In the genomic region with DNA sequence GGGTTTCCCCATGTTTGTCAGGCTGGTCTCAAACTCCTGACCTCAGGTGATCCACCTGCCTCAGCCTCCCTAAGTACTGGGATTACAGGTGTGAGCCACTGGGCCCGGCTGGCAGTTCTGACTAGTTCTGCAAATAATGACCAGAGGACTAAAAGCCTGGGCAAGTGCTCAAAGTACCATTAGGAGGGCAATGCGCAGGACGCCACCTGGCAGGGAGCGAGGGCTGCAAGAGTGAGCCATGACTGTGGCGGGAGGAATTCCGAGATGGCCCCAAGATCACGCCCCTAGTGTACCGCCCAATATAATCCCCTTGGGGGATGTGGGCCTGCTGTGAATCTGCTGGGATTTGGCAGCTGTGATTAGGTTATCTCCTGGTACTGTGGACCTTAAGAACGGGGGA, we compare ENCODE assay signal across 23 cellular contexts. TPM values are rescaled to one million over a fixed set of nuclear protein-coding genes. Genes with fewer than 3 reads are reported as not detected.
"Had no signal": no experiment of that assay in that cellular context is flagged by ENCODE, and none has a peak within 500 bp of the region (broad histone marks: within the 10 kb centered on the region; RNA-seq: fewer than 3 reads in every experiment).

No MANE protein-coding gene starts in this region.

- ATAC-seq: activated CD4-positive, alpha-beta T cell treated with anti-CD3 and anti-CD28 coated beads for 36 hours; activated naive CD4-positive, alpha-beta T cell treated with anti-CD3 and anti-CD28 coated beads, Interleukin-2, amount 50 U/mL, for 72 hours; activated T-cell treated with anti-CD3 and anti-CD28 coated beads, Interleukin-2, amount 50 U/mL, for 72 hours; left cardiac atrium; left ventricle myocardium superior; naive thymus-derived CD8-positive, alpha-beta T cell had no signal

- H3K4me3 ChIP-seq: esophagus squamous epithelium, right atrium auricular region, transverse colon, uterus had no signal

- H3K27me3 ChIP-seq: esophagus squamous epithelium, right atrium auricular region, transverse colon, uterus had no signal

- H3K27ac ChIP-seq: epithelial cell of prostate, esophagus squamous epithelium, right atrium auricular region, transverse colon, uterus had no signal

- DNase-seq: activated B cell treated with CpG ODN at 0.5 μM for 24 hours; activated CD4-positive, alpha-beta T cell treated with anti-CD3 and anti-CD28 coated beads for 36 hours; activated naive CD4-positive, alpha-beta T cell; activated T-cell treated with anti-CD3 and anti-CD28 coated beads for 4 hours; activated T-cell treated with anti-CD3 and anti-CD28 coated beads, Interleukin-2, amount 50 U/mL, for 72 hours; dermis blood vessel endothelial cell; effector CD4-positive, alpha-beta T cell; esophagus squamous epithelium; left cardiac atrium; left ventricle myocardium superior; midbrain; occipital lobe; stimulated activated naive CD4-positive, alpha-beta T cell; T-helper 2 cell; transverse colon; uterus had no signal

- H3K27me3 Mint-ChIP-seq: activated CD4-positive, alpha-beta T cell treated with anti-CD3 and anti-CD28 coated beads for 36 hours had no signal

- H3K4me3 Mint-ChIP-seq: activated B cell treated with CpG ODN at 0.5 μM for 24 hours; activated CD4-positive, alpha-beta T cell treated with anti-CD3 and anti-CD28 coated beads for 36 hours; activated T-cell treated with anti-CD3 and anti-CD28 coated beads, Interleukin-2, amount 50 U/mL, for 72 hours; naive thymus-derived CD8-positive, alpha-beta T cell; neural crest cell had no signal

- H3K4me1 Mint-ChIP-seq: activated B cell treated with CpG ODN at 0.5 μM for 24 hours; activated CD4-positive, alpha-beta T cell treated with anti-CD3 and anti-CD28 coated beads for 36 hours; naive thymus-derived CD8-positive, alpha-beta T cell; neural crest cell had no signal

- H3K36me3 ChIP-seq: esophagus squamous epithelium, right atrium auricular region, transverse colon, uterus had no signal

- H3K9me3 Mint-ChIP-seq: activated naive CD4-positive, alpha-beta T cell treated with anti-CD3 and anti-CD28 coated beads, Interleukin-2, amount 50 U/mL, for 72 hours; activated T-cell treated with anti-CD3 and anti-CD28 coated beads, Interleukin-2, amount 50 U/mL, for 72 hours; neural crest cell had no signal

- H3K4me1 ChIP-seq: right atrium auricular region, transverse colon, uterus had no signal

- H3K36me3 Mint-ChIP-seq: activated naive CD4-positive, alpha-beta T cell treated with anti-CD3 and anti-CD28 coated beads, Interleukin-2, amount 50 U/mL, for 72 hours; naive thymus-derived CD8-positive, alpha-beta T cell had no signal

- H3K27ac Mint-ChIP-seq: activated B cell treated with CpG ODN at 0.5 μM for 24 hours; activated CD4-positive, alpha-beta T cell treated with anti-CD3 and anti-CD28 coated beads for 36 hours; activated naive CD4-positive, alpha-beta T cell treated with anti-CD3 and anti-CD28 coated beads, Interleukin-2, amount 50 U/mL, for 72 hours; activated T-cell treated with anti-CD3 and anti-CD28 coated beads, Interleukin-2, amount 50 U/mL, for 72 hours; naive thymus-derived CD8-positive, alpha-beta T cell had no signal

- H3K9me3 ChIP-seq: esophagus squamous epithelium, right atrium auricular region, transverse colon, uterus had no signal

RNA-seq across cellular contexts. Expression of a gene that starts 26.2 kb away (rescaled TPM):
- total RNA-seq: activated B cell treated with CpG ODN at 0.5 μM for 24 hours; activated CD4-positive, alpha-beta T cell treated with anti-CD3 and anti-CD28 coated beads for 36 hours; activated T-cell treated with anti-CD3 and anti-CD28 coated beads, Interleukin-2, amount 50 U/mL, for 72 hours; dermis blood vessel endothelial cell; left ventricle myocardium superior; lung microvascular endothelial cell; naive thymus-derived CD8-positive, alpha-beta T cell; neural crest cell; occipital lobe; pulmonary artery endothelial cell; right atrium auricular region had no signal
- polyA plus RNA-seq: naive thymus-derived CD8-positive, alpha-beta T cell had no signal

RNA-seq across cellular contexts. Expression of a gene that starts 38.6 kb away (rescaled TPM):
- total RNA-seq: activated B cell treated with CpG ODN at 0.5 μM for 24 hours; activated CD4-positive, alpha-beta T cell treated with anti-CD3 and anti-CD28 coated beads for 36 hours; activated naive CD4-positive, alpha-beta T cell treated with anti-CD3 and anti-CD28 coated beads, Interleukin-2, amount 50 U/mL, for 72 hours; activated T-cell treated with anti-CD3 and anti-CD28 coated beads, Interleukin-2, amount 50 U/mL, for 72 hours; dermis blood vessel endothelial cell; lung microvascular endothelial cell; naive thymus-derived CD8-positive, alpha-beta T cell; neural crest cell; pulmonary artery endothelial cell had no signal
- polyA plus RNA-seq: naive thymus-derived CD8-positive, alpha-beta T cell had no signal
